8 cellular contexts compared by ENCODE assay signal in genomic region chr15:90872481-90873184, GRCh38. TPM values are rescaled to one million over a fixed set of nuclear protein-coding genes. Genes with fewer than 3 reads are reported as not detected.
DNase-seq lines count a peak whose midpoint lies in the region; ATAC-seq and TF ChIP-seq lines count a peak whose summit lies in the region.

No MANE protein-coding gene starts in this region.

- WGBS in transverse colon (ENCODE audit: low coverage in 1 of 2), 2 donors, result 22 to 23% methylated on average over 11 to 12 of the region's 12 CpGs

- H3K9me3 ChIP-seq in muscle layer of colon (ENCODE audit: low read length), result no peaks in the 10 kb centered on the region
- H3K9me3 ChIP-seq in transverse colon, result no peaks in the 10 kb centered on the region

- intact Hi-C loops in activated B cell treated with CpG ODN at 0.5 μM for 24 hours (cut with micrococcal nuclease), result loop anchor here (1.0 to 5.0 kb wide), 3 partner anchors 12 to 155 kb away; partner anchors contain the start of genes BLM and FES
- intact Hi-C loops in transverse colon (cut with DNase I; ENCODE audit: low total_unique reads), result no loop called here

- CTCF ChIA-PET in activated B cell treated with CpG ODN at 0.5 μM for 24 hours (lab: Charles Lee), result interaction anchor here (0.8 kb wide), 1 partner anchor 13 kb away, joined by 3 read pairs; no protein-coding TSS in a partner anchor

- H3K27me3 Mint-ChIP-seq in activated B cell treated with CpG ODN at 0.5 μM for 24 hours (no peaks in the 10 kb centered on the region), endothelial cell (ENCODE audit: unreplicated experiment) (peaks cover 11% of the 10 kb centered on the region)

- H3K27ac Mint-ChIP-seq in activated B cell treated with CpG ODN at 0.5 μM for 24 hours, result peak overlapping the region; percentile 68
- H3K27ac Mint-ChIP-seq in endothelial cell (ENCODE audit: unreplicated experiment), result no peak overlapping the region

- H3K9me3 Mint-ChIP-seq in activated B cell treated with CpG ODN at 0.5 μM for 24 hours (no peaks in the 10 kb centered on the region), endothelial cell (ENCODE audit: unreplicated experiment) (no peaks in the 10 kb centered on the region)

- peak overlapping the region; percentile 37 for H3K9ac ChIP-seq in muscle layer of colon (ENCODE audit: low read length)

- no peaks in the 10 kb centered on the region for H3K27me3 ChIP-seq in muscle layer of colon (ENCODE audit: control insufficient read depth in 1 of 2, insufficient read depth in 2 of 2, low read length in 2 of 2)
- H3K27me3 ChIP-seq in transverse colon, result no peaks in the 10 kb centered on the region

- ATAC-seq in HG02885 (IDR thresholded peaks at IDR 0.05; ENCODE audit: poor library complexity, unreplicated experiment) (peak; percentile 24), activated B cell treated with CpG ODN at 0.5 μM for 24 hours (ENCODE audit: low read depth) (peak; percentile 16)

- H3K4me3 ChIP-seq in muscle layer of colon (ENCODE audit: low read depth in 1 of 2, low read length in 2 of 2), result peak overlapping the region; percentile 60 to 63
- H3K4me3 ChIP-seq in transverse colon, result peak overlapping the region; percentile 93 to 99 (median 95)

- H3K27ac ChIP-seq in muscle layer of colon (ENCODE audit: low read depth, low read length), result peak overlapping the region; percentile 66
- H3K27ac ChIP-seq in transverse colon, result peak overlapping the region; percentile 96 to 97 (median 96)

- H3K4me3 Mint-ChIP-seq in activated B cell treated with CpG ODN at 0.5 μM for 24 hours, result peak overlapping the region; percentile 82
- peak overlapping the region; percentile 91 for H3K4me3 Mint-ChIP-seq in endothelial cell (ENCODE audit: unreplicated experiment)

- DNase-seq in COLO668 (lab: John Stamatoyannopoulos, UW; ENCODE audit: unreplicated experiment), result peak; percentile 37
- DNase-seq in activated B cell treated with CpG ODN at 0.5 μM for 24 hours, result no peak
- no peak for DNase-seq in endothelial cell (ENCODE audit: low spot score)
- DNase-seq in transverse colon, result no peak
- DNase-seq in SKM-1 (lab: John Stamatoyannopoulos, UW; ENCODE audit: unreplicated experiment), result no peak
- DNase-seq in cerebellum (ENCODE audit: low spot score), result no peak

- peaks cover 30% of the 10 kb centered on the region for H3K4me1 ChIP-seq in muscle layer of colon (ENCODE audit: insufficient read depth, low read length)
- peaks cover 30 to 54% (median 48%) of the 10 kb centered on the region in 4 donors for H3K4me1 ChIP-seq in transverse colon

- H3K36me3 Mint-ChIP-seq in activated B cell treated with CpG ODN at 0.5 μM for 24 hours (ENCODE audit: low read depth), result peaks cover 18% of the 10 kb centered on the region
- peaks cover 14% of the 10 kb centered on the region for H3K36me3 Mint-ChIP-seq in endothelial cell (ENCODE audit: low read depth, unreplicated experiment)

- H3K4me1 Mint-ChIP-seq in activated B cell treated with CpG ODN at 0.5 μM for 24 hours (peaks cover 42% of the 10 kb centered on the region), endothelial cell (ENCODE audit: unreplicated experiment) (peaks cover 48% of the 10 kb centered on the region)

- in situ Hi-C loops in transverse colon (cut with MboI; ENCODE audit: low pct_ligation_motif_present in 1 of 4, low pct_unique_long_range_greater_than_20kb in 1 of 4, low sequenced_read_pairs in 3 of 4), result no loop called here

- TF ChIP-seq EP300 in transverse colon (IDR thresholded peaks at IDR 0.05; ENCODE audit: low read depth), result no peak

- peaks cover 15% of the 10 kb centered on the region for H3K36me3 ChIP-seq in muscle layer of colon (ENCODE audit: insufficient read depth, low read length)
- peaks cover 0 to 16% (median 7%) of the 10 kb centered on the region in 4 donors for H3K36me3 ChIP-seq in transverse colon

- POLR2A ChIA-PET in activated B cell treated with CpG ODN at 0.5 μM for 24 hours (lab: Charles Lee), result interaction anchor here (0.5 to 4.6 kb wide), 3 partner anchors 31 to 218 kb away, joined by 4 to 20 read pairs (median 8); partner anchors contain the start of gene MAN2A2

- TF ChIP-seq CTCF in activated B cell treated with CpG ODN at 0.5 μM for 24 hours (IDR thresholded peaks at IDR 0.05), result no peak
- no peak for TF ChIP-seq CTCF in endothelial cell (IDR thresholded peaks at IDR 0.05; ENCODE audit: unreplicated experiment)
- TF ChIP-seq CTCF in transverse colon (IDR thresholded peaks at IDR 0.05), result no peak

- TF ChIP-seq POLR2A in transverse colon (IDR thresholded peaks at IDR 0.05), result no peak

RNA-seq across cellular contexts. Expression of gene FURIN, which starts 4.2 kb away (rescaled TPM):
- total RNA-seq in activated B cell treated with CpG ODN at 0.5 μM for 24 hours, result 46.5 and 46.6 TPM in 2 replicates
- total RNA-seq in endothelial cell (ENCODE audit: unreplicated experiment), result 143 TPM
- 100 to 1,000 TPM in 1 of 4 donors, 10 to 100 TPM in 3; 64.6 to 109 (median 80.6) TPM for total RNA-seq in transverse colon
- 11.3 TPM for total RNA-seq in cerebellum

RNA-seq across cellular contexts. Expression of gene FES, which starts 11.7 kb away (rescaled TPM):
- total RNA-seq in activated B cell treated with CpG ODN at 0.5 μM for 24 hours (19.7 and 27.4 TPM in 2 replicates), endothelial cell (ENCODE audit: unreplicated experiment) (56.3 TPM), transverse colon (10 to 100 TPM in 3 of 4 donors, 1 to 10 TPM in 1; 7.0 to 18.3 (median 14.0) TPM), cerebellum (10.2 TPM)

RNA-seq across cellular contexts. Expression of gene MAN2A2, which starts 30.5 kb away (rescaled TPM):
- total RNA-seq in activated B cell treated with CpG ODN at 0.5 μM for 24 hours (115 and 133 TPM in 2 replicates), endothelial cell (ENCODE audit: unreplicated experiment) (72.2 TPM), transverse colon (100 to 1,000 TPM in 2 of 4 donors, 10 to 100 TPM in 2; 46.8 to 109 (median 86.4) TPM), cerebellum (51.9 TPM)

RNA-seq across cellular contexts. Expression of gene HDDC3, which starts 59.7 kb away (rescaled TPM):
- total RNA-seq in activated B cell treated with CpG ODN at 0.5 μM for 24 hours, result 17.6 and 19.0 TPM in 2 replicates
- total RNA-seq in endothelial cell (ENCODE audit: unreplicated experiment), result 14.5 TPM
- 10 to 100 TPM; 13.8 to 21.8 (median 17.9) TPM for total RNA-seq in transverse colon
- 8.5 TPM for total RNA-seq in cerebellum
